Comparison of ENCODE assay signal across 9 cellular contexts in genomic region chr17:57603541-57603940, GRCh38.
A peak's percentile ranks its signal among the peaks of the same experiment; 100 is the strongest.
DNase-seq lines count a peak whose midpoint lies in the region; ATAC-seq, FAIRE-seq and TF ChIP-seq lines count a peak whose summit lies in the region.
"Had no signal": no experiment of that assay in that cellular context is flagged by ENCODE, and none has a peak within 500 bp of the region (broad histone marks: within the 10 kb centered on the region; RNA-seq: fewer than 3 reads in every experiment).

No MANE protein-coding gene starts in this region.

- H4K20me1 ChIP-seq in MM.1S (ENCODE audit: insufficient read depth, low read length) (no peaks in the 10 kb centered on the region), GM12878 (ENCODE audit: control insufficient read depth, insufficient read depth) (no peaks in the 10 kb centered on the region; the same call in 1 of the 2 replicates)

- H3K9me2 ChIP-seq in MM.1S (replicated peaks; ENCODE audit: insufficient read depth, low read length) = no peaks in the 10 kb centered on the region

- SMC1A ChIA-PET in GM12878 (lab: Charles Lee; ENCODE audit: uncharacterized antibody, unreplicated experiment) = interaction anchor here (0.8 to 1.7 kb wide), 6 partner anchors 19 to 690 kb away, joined by 3 to 10 read pairs (median 4); partner anchors contain the start of gene TRIM25

- no TSS peak for BruUV-seq in GM12878 (replicated peaks; lab: Mats Ljungman, UMichigan)

- no peaks in the 10 kb centered on the region for H3K27me3 Mint-ChIP-seq in T-helper 1 cell treated with Interleukin-12 subunit alpha and Interleukin-12 subunit beta and Interleukin-4 antibody, amounts not matched to agents 30 μg/mL and 1 μg/mL, for 36 hours (ENCODE audit: low read depth)
- H3K27me3 Mint-ChIP-seq in WTC11 (ENCODE audit: low read depth) = no peaks in the 10 kb centered on the region

- RAD21 ChIA-PET in GM12878 (lab: Charles Lee; ENCODE audit: unreplicated experiment) = interaction anchor here (0.8 to 1.1 kb wide), 4 partner anchors 9 to 359 kb away, joined by 3 to 5 read pairs (median 4); no protein-coding TSS in a partner anchor

- H3F3A ChIP-seq in MM.1S (ENCODE audit: insufficient read depth, low read length) = peaks cover 42% of the 10 kb centered on the region

- FAIRE-seq in GM12878 (lab: Jason Lieb, UNC) = no peak

- peaks cover 13% of the 10 kb centered on the region for H3K36me3 Mint-ChIP-seq in T-helper 1 cell treated with Interleukin-12 subunit alpha and Interleukin-12 subunit beta and Interleukin-4 antibody, amounts not matched to agents 30 μg/mL and 1 μg/mL, for 36 hours (ENCODE audit: low read depth)
- no peaks in the 10 kb centered on the region for H3K36me3 Mint-ChIP-seq in WTC11

- 96% methylated on average over 3 of the region's 3 CpGs for WGBS in GM12878 (ENCODE audit: insufficient coverage, insufficient replicate concordance, low lambda C conversion rate, missing lambda C conversion rate)

- peak overlapping the region; percentile 12; the same call in 1 of the 2 replicates for H3K9ac ChIP-seq in MM.1S (ENCODE audit: low read length)
- H3K9ac ChIP-seq in GM12878 (ENCODE audit: control insufficient read depth, insufficient read depth, low read length) = no peak overlapping the region; the same call in 1 of the 2 replicates

- DNase-seq in T-helper 1 cell = no peak
- DNase-seq in MM.1S = peak; percentile 30
- no peak for DNase-seq in GM12878 (ENCODE audit: low read depth, low spot score)
- DNase-seq in gastrocnemius medialis = no peak
- no peak for DNase-seq in NCI-H2107 treated with DMSO at 0.1 percent for 48 hours (lab: John Stamatoyannopoulos, UW; ENCODE audit: unreplicated experiment)
- no peak for DNase-seq in NCI-H187 treated with DMSO at 0.1 percent for 48 hours (lab: John Stamatoyannopoulos, UW)
- no peak for DNase-seq in WTC11 (ENCODE audit: low spot score)

- intact Hi-C loops in GM12878 (cut with micrococcal nuclease; ENCODE audit: unreplicated experiment) = no loop called here
- intact Hi-C loops in gastrocnemius medialis (cut with DNase I; ENCODE audit: low total_unique reads) = no loop called here

- H3K4me3 ChIP-seq in MM.1S (ENCODE audit: low read length) = no peak overlapping the region
- no peak overlapping the region for H3K4me3 ChIP-seq in GM12878
- H3K4me3 ChIP-seq in gastrocnemius medialis = no peak overlapping the region
- H3K4me3 ChIP-seq: uterus had no signal

- H3K27me3 ChIP-seq in MM.1S (replicated peaks; ENCODE audit: insufficient read depth, low read length) (no peaks in the 10 kb centered on the region), GM12878 (replicated peaks in 1 of 2; ENCODE audit: control insufficient read depth in 2 of 2, insufficient read depth in 2 of 2, low read length in 1 of 2) (no peaks in the 10 kb centered on the region), gastrocnemius medialis (no peaks in the 10 kb centered on the region)
- H3K27me3 ChIP-seq: uterus had no signal

- H3K9me3 ChIP-seq in MM.1S (replicated peaks; ENCODE audit: insufficient read depth, low read length) (no peaks in the 10 kb centered on the region), GM12878 (replicated peaks; ENCODE audit: control insufficient read depth, insufficient read depth, low read length) (no peaks in the 10 kb centered on the region), gastrocnemius medialis (no peaks in the 10 kb centered on the region)
- H3K9me3 ChIP-seq: uterus had no signal

- no peak overlapping the region for H2AFZ ChIP-seq in MM.1S (ENCODE audit: low read length)
- no peak overlapping the region for H2AFZ ChIP-seq in GM12878 (ENCODE audit: control insufficient read depth, low read depth, low read length)

- peaks cover 81% of the 10 kb centered on the region for H3K4me1 Mint-ChIP-seq in T-helper 1 cell treated with Interleukin-12 subunit alpha and Interleukin-12 subunit beta and Interleukin-4 antibody, amounts not matched to agents 30 μg/mL and 1 μg/mL, for 36 hours (ENCODE audit: low read depth)
- H3K4me1 Mint-ChIP-seq in WTC11 = peaks cover 33% of the 10 kb centered on the region

- H3K4me2 ChIP-seq in MM.1S (ENCODE audit: low read depth, low read length) = 0 out of 2 replicates have a peak overlapping the region, but pooled peaks have one; percentile 74
- peak overlapping the region; percentile 44; the same call in 1 of the 2 replicates for H3K4me2 ChIP-seq in GM12878 (ENCODE audit: control insufficient read depth, insufficient read depth)

- no peak for TF ChIP-seq POLR2A in GM12878 (IDR thresholded peaks at IDR 0.05; ENCODE audit: low read depth, low read length)
- no peak for TF ChIP-seq POLR2A in gastrocnemius medialis (IDR thresholded peaks at IDR 0.05)

- ATAC-seq in GM12878 (peak; percentile 66), gastrocnemius medialis (no peak), WTC11 (no peak)

- H3K27ac Mint-ChIP-seq in T-helper 1 cell treated with Interleukin-12 subunit alpha and Interleukin-12 subunit beta and Interleukin-4 antibody, amounts not matched to agents 30 μg/mL and 1 μg/mL, for 36 hours = peak overlapping the region; percentile 88
- H3K27ac Mint-ChIP-seq in WTC11 = no peak overlapping the region; the same call in 1 of the 2 replicates

- TF ChIP-seq RAD21 in GM12878 (IDR thresholded peaks at IDR 0.05; ENCODE audit: insufficient read depth, low read depth, low read length) = no peak

- in situ Hi-C loops in GM12878 (cut with MboI) = no loop called here
- in situ Hi-C loops in gastrocnemius medialis (cut with MboI; ENCODE audit: low sequenced_read_pairs in 4 of 4) = no loop called here

- CTCF ChIA-PET in GM12878 (lab: Yijun Ruan, JAX) = interaction anchor here (0.6 to 1.2 kb wide), 3 partner anchors 70 to 361 kb away, joined by 3 to 5 read pairs (median 3); no protein-coding TSS in a partner anchor
- CTCF ChIA-PET in WTC11 (lab: Charles Lee) = interaction anchor here (1.3 to 7.5 kb wide), 2 partner anchors 67 to 361 kb away, joined by 4 to 107 read pairs; no protein-coding TSS in a partner anchor

- TF ChIP-seq EP300 in GM12878 (IDR thresholded peaks at IDR 0.05; ENCODE audit: borderline replicate concordance in 1 of 2, control insufficient read depth in 1 of 2, low read depth in 2 of 2, low read length in 2 of 2) = no peak

- TF ChIP-seq CTCF in MM.1S (IDR thresholded peaks at IDR 0.05; ENCODE audit: low read length) (no peak), GM12878 (IDR thresholded peaks at IDR 0.05 in 2 of 3, conservative IDR thresholded peaks at IDR 0.05 in 1 of 3; ENCODE audit: control insufficient read depth in 2 of 3, extremely low read depth in 1 of 3, insufficient read depth in 1 of 3, low read depth in 3 of 3, low read length in 3 of 3) (no peak), gastrocnemius medialis (IDR thresholded peaks at IDR 0.05 in 4 of 5, conservative IDR thresholded peaks at IDR 0.05 in 1 of 5) (no peak), WTC11 (IDR thresholded peaks at IDR 0.05) (no peak)

- peaks cover 16% of the 10 kb centered on the region for H3K79me2 ChIP-seq in MM.1S (ENCODE audit: low read length)
- no peaks in the 10 kb centered on the region; the same call in none of the 2 replicates for H3K79me2 ChIP-seq in GM12878 (ENCODE audit: control insufficient read depth, insufficient read depth, low read length)

- POLR2A ChIA-PET in GM12878 (lab: Charles Lee) = interaction anchor here (0.5 to 0.6 kb wide), 2 partner anchors 23 to 690 kb away, joined by 3 read pairs; partner anchors contain the start of gene TRIM25
- POLR2A ChIA-PET in WTC11 (lab: Charles Lee) = no interaction called here

- no peaks in the 10 kb centered on the region for H3K9me3 Mint-ChIP-seq in T-helper 1 cell treated with Interleukin-12 subunit alpha and Interleukin-12 subunit beta and Interleukin-4 antibody, amounts not matched to agents 30 μg/mL and 1 μg/mL, for 36 hours
- no peaks in the 10 kb centered on the region for H3K9me3 Mint-ChIP-seq in WTC11

- H3K4me3 Mint-ChIP-seq in T-helper 1 cell treated with Interleukin-12 subunit alpha and Interleukin-12 subunit beta and Interleukin-4 antibody, amounts not matched to agents 30 μg/mL and 1 μg/mL, for 36 hours = no peak overlapping the region
- H3K4me3 Mint-ChIP-seq in WTC11 = no peak overlapping the region

- H3K27ac ChIP-seq in MM.1S (ENCODE audit: low read length) = peak overlapping the region; percentile 91
- peak overlapping the region; percentile 62 for H3K27ac ChIP-seq in GM12878 (ENCODE audit: control insufficient read depth, insufficient read depth)
- peak overlapping the region; percentile 79 to 83 (median 80) for H3K27ac ChIP-seq in gastrocnemius medialis

- H3K36me3 ChIP-seq in MM.1S (replicated peaks; ENCODE audit: insufficient read depth, low read length) (no peaks in the 10 kb centered on the region), GM12878 (ENCODE audit: control insufficient read depth in 2 of 2, insufficient read depth in 2 of 2, low read length in 1 of 2) (peaks cover 11 to 12% of the 10 kb centered on the region in 2 experiments; a peak in 2 of 4 replicates), gastrocnemius medialis (no peaks in the 10 kb centered on the region)
- H3K36me3 ChIP-seq: uterus had no signal

- peaks cover 69% of the 10 kb centered on the region for H3K4me1 ChIP-seq in MM.1S (ENCODE audit: low read length)
- H3K4me1 ChIP-seq in GM12878 (ENCODE audit: control insufficient read depth, insufficient read depth, low read length) = peaks cover 54% of the 10 kb centered on the region
- H3K4me1 ChIP-seq in gastrocnemius medialis = peaks cover 49 to 56% of the 10 kb centered on the region in 2 donors

TF ChIP-seq in GM12878, 131 proteins besides CTCF, POLR2A, EP300 and RAD21:
- TF ChIP-seq YBX1 (IDR thresholded peaks at IDR 0.05) (no peak), ASH2L (IDR thresholded peaks at IDR 0.05; ENCODE audit: borderline replicate concordance, low read depth) (no peak), BHLHE40 (IDR thresholded peaks at IDR 0.05; ENCODE audit: borderline replicate concordance in 1 of 2, low read depth in 2 of 2, low read length in 1 of 2) (no peak), IKZF2 (IDR thresholded peaks at IDR 0.05) (no peak)

TF ChIP-seq in WTC11, 78 proteins besides CTCF, POLR2A, EP300 and RAD21 (continues in another document):
- no peak for TF ChIP-seq ZNF671 (CRISPR knock-in tag; IDR thresholded peaks at IDR 0.05)
- TF ChIP-seq ZNF317 (CRISPR knock-in tag; IDR thresholded peaks at IDR 0.05; ENCODE audit: borderline replicate concordance, low read depth) = no peak
- TF ChIP-seq CBFB (CRISPR knock-in tag; IDR thresholded peaks at IDR 0.05; ENCODE audit: low read depth) = no peak
- no peak for TF ChIP-seq FOXP1 (CRISPR knock-in tag; IDR thresholded peaks at IDR 0.05; ENCODE audit: borderline replicate concordance)
- TF ChIP-seq PRRX2 (CRISPR knock-in tag; IDR thresholded peaks at IDR 0.05) = no peak
- TF ChIP-seq NR2C2 (CRISPR knock-in tag; IDR thresholded peaks at IDR 0.05) = no peak
- no peak for TF ChIP-seq ZNF423 (CRISPR knock-in tag; IDR thresholded peaks at IDR 0.05)
- TF ChIP-seq E2F5 (CRISPR knock-in tag; IDR thresholded peaks at IDR 0.05) = no peak
